8 cellular contexts compared by ENCODE assay signal in genomic region chr7:33130184-33130583, GRCh38. TPM values are rescaled to one million over a fixed set of nuclear protein-coding genes. Genes with fewer than 3 reads are reported as not detected.
A peak's percentile ranks its signal among the peaks of the same experiment; 100 is the strongest.
DNase-seq lines count a peak whose midpoint lies in the region; ATAC-seq and TF ChIP-seq lines count a peak whose summit lies in the region.

No MANE protein-coding gene starts in this region.

- H3K36me3 ChIP-seq in A673 (ENCODE audit: insufficient read depth, low read length, poor library complexity, severe bottlenecking) (no peaks in the 10 kb centered on the region), HUES48 (ENCODE audit: control insufficient read depth, insufficient read depth, low read length) (no peaks in the 10 kb centered on the region), mesendoderm (ENCODE audit: control insufficient read depth, insufficient read depth, low read length) (no peaks in the 10 kb centered on the region)

- intact Hi-C loops in A673 (cut with micrococcal nuclease; ENCODE audit: unreplicated experiment), result no loop called here

- no peaks in the 10 kb centered on the region for H3K9me3 ChIP-seq in A673 (ENCODE audit: low read depth, low read length, poor library complexity, severe bottlenecking)
- H3K9me3 ChIP-seq in HUES48 (ENCODE audit: control insufficient read depth, insufficient read depth, low read length), result no peaks in the 10 kb centered on the region

- H4K8ac ChIP-seq in mesendoderm (ENCODE audit: low read depth, low read length), result no peak overlapping the region

- peak overlapping the region; percentile 68 for H3K4me2 ChIP-seq in mesendoderm (ENCODE audit: low read length)

- no peak overlapping the region for H2BK15ac ChIP-seq in mesendoderm (replicated peaks; ENCODE audit: low read depth)

- POLR2A ChIA-PET in A673 (lab: Charles Lee; ENCODE audit: low non-redundant PET), result no interaction called here

- no peak overlapping the region for H3K18ac ChIP-seq in mesendoderm (ENCODE audit: low read length)

- H2AK5ac ChIP-seq in mesendoderm (ENCODE audit: low read length), result no peak overlapping the region

- no peaks in the 10 kb centered on the region for H3K79me1 ChIP-seq in mesendoderm (ENCODE audit: low read length)

- ATAC-seq in GM19397 (IDR thresholded peaks at IDR 0.05; ENCODE audit: unreplicated experiment) (no peak), GM21619 (IDR thresholded peaks at IDR 0.05; ENCODE audit: unreplicated experiment) (no peak)

- H3K4me1 ChIP-seq in A673 (ENCODE audit: insufficient read depth, low read length, poor library complexity, severe bottlenecking) (no peaks in the 10 kb centered on the region), HUES48 (ENCODE audit: control insufficient read depth, insufficient read depth, low read length) (peaks cover 4% of the 10 kb centered on the region; the same call in 1 of the 2 replicates), mesendoderm (ENCODE audit: control insufficient read depth, low read depth, low read length) (no peaks in the 10 kb centered on the region)

- no peaks in the 10 kb centered on the region for H3K27me3 ChIP-seq in A673 (replicated peaks; ENCODE audit: insufficient read depth, low read depth, low read length, poor library complexity)
- H3K27me3 ChIP-seq in HUES48 (ENCODE audit: control insufficient read depth, insufficient read depth, low read length), result no peaks in the 10 kb centered on the region
- H3K27me3 ChIP-seq in mesendoderm (ENCODE audit: insufficient read depth, low read length, poor library complexity), result no peaks in the 10 kb centered on the region

- H3K27ac ChIP-seq in A673 (ENCODE audit: low read depth, low read length, poor library complexity, severe bottlenecking) (no peak overlapping the region), HUES48 (ENCODE audit: low read depth, low read length) (no peak overlapping the region), mesendoderm (ENCODE audit: low read depth, low read length) (no peak overlapping the region)

- no peak overlapping the region for H3K4ac ChIP-seq in mesendoderm (ENCODE audit: low read depth, low read length)

- CTCF ChIA-PET in A673 (lab: Charles Lee), result no interaction called here

- BruUV-seq in A673 (replicated peaks; lab: Mats Ljungman, UMichigan), result TSS peak; percentile 32

- no peaks in the 10 kb centered on the region for H3K79me2 ChIP-seq in mesendoderm (ENCODE audit: control insufficient read depth, insufficient read depth, low read length)

- H3K4me3 ChIP-seq in A673 (ENCODE audit: low read depth, low read length, poor library complexity, severe bottlenecking) (peak overlapping the region; percentile 69), HUES48 (ENCODE audit: low read depth, low read length) (peak overlapping the region; percentile 83), mesendoderm (ENCODE audit: low read length) (no peak overlapping the region)

- peak overlapping the region; percentile 12 for H3K56ac ChIP-seq in mesendoderm (ENCODE audit: low read length)

- H2BK5ac ChIP-seq in mesendoderm (ENCODE audit: low read length), result no peak overlapping the region

- H4K5ac ChIP-seq in mesendoderm (ENCODE audit: low read length), result no peak overlapping the region

- H3K23ac ChIP-seq in mesendoderm (ENCODE audit: low read length), result no peak overlapping the region

- no peak for TF ChIP-seq CTCF in A673 (conservative IDR thresholded peaks at IDR 0.05; ENCODE audit: low read depth, low read length)

- no peak overlapping the region for H2BK120ac ChIP-seq in mesendoderm (ENCODE audit: low read depth, low read length)

- no CpG with 5 or more reads among the region's 3 CpGs for WGBS in mesendoderm (ENCODE audit: extremely low coverage, insufficient coverage, low lambda C conversion rate)

- H3K9ac ChIP-seq in HUES48 (ENCODE audit: low read depth, low read length) (no peak overlapping the region), mesendoderm (ENCODE audit: low read length) (no peak overlapping the region)

- DNase-seq in A673 (ENCODE audit: low spot score) (peak; percentile 12), astrocyte of the hippocampus (ENCODE audit: low read depth, low spot score) (peak; percentile 10), mesendoderm (peak; percentile 40), NCI-H128 (lab: John Stamatoyannopoulos, UW; ENCODE audit: unreplicated experiment) (no peak), GF-D8 (lab: John Stamatoyannopoulos, UW) (no peak)

RNA-seq across cellular contexts. Expression of gene BBS9, which starts 0.8 kb away (rescaled TPM):
- 9.0 and 9.4 TPM in 2 replicates for total RNA-seq in A673 (2021)
- polyA plus RNA-seq in mesendoderm (2013, experiment 1 of 2), result 14.5 TPM
- polyA plus RNA-seq in mesendoderm (2013, experiment 2 of 2), result 15.4 TPM

RNA-seq across cellular contexts. Expression of gene RP9, which starts 21.0 kb away (rescaled TPM):
- total RNA-seq in A673 (2021), result 29.3 and 29.5 TPM in 2 replicates
- 26.3 TPM for polyA plus RNA-seq in mesendoderm (2013, experiment 1 of 2)
- 26.9 TPM for polyA plus RNA-seq in mesendoderm (2013, experiment 2 of 2)

Comparison
In these comparisons a context has a peak if more than half of its experiments do, and no peak if none do; other contexts are left out.
1. DNase-seq: peak in A673 (single experiment), astrocyte of the hippocampus (single experiment) and mesendoderm (single experiment); none in NCI-H128 (single experiment) and GF-D8 (single experiment).